10 cellular contexts compared by ENCODE assay signal in genomic region chr12:122841544-122842321, GRCh38. TPM values are rescaled to one million over a fixed set of nuclear protein-coding genes. Genes with fewer than 3 reads are reported as not detected.
DNase-seq lines count a peak whose midpoint lies in the region; ATAC-seq, FAIRE-seq and TF ChIP-seq lines count a peak whose summit lies in the region.
"Had no signal": no experiment of that assay in that cellular context is flagged by ENCODE, and none has a peak within 500 bp of the region (broad histone marks: within the 10 kb centered on the region; RNA-seq: fewer than 3 reads in every experiment).

No MANE protein-coding gene starts in this region.

- H3K36me3 ChIP-seq in left lung (no peaks in the 10 kb centered on the region), vagina (no peaks in the 10 kb centered on the region), transverse colon (no peaks in the 10 kb centered on the region)

- no peak for ATAC-seq in activated T-cell treated with anti-CD3 and anti-CD28 coated beads, Interleukin-2, amount 50 U/mL, for 4 hours
- peak; percentile 64 for ATAC-seq in left lung

- H3K27ac ChIP-seq in left lung (peak overlapping the region; percentile 45 to 67), vagina (peak overlapping the region; percentile 33), transverse colon (peak overlapping the region in 1 of 4 donors; percentile 5)
- H3K27ac ChIP-seq: C4-2B had no signal

- no peak overlapping the region for H3K4me3 Mint-ChIP-seq in activated T-cell treated with anti-CD3 and anti-CD28 coated beads, Interleukin-2, amount 50 U/mL, for 24 hours
- no peak overlapping the region for H3K4me3 Mint-ChIP-seq in activated T-cell treated with anti-CD3 and anti-CD28 coated beads, Interleukin-2, amount 50 U/mL, for 4 hours
- H3K4me3 Mint-ChIP-seq in chondrocyte (ENCODE audit: unreplicated experiment): no peak overlapping the region
- H3K4me3 Mint-ChIP-seq in activated naive CD4-positive, alpha-beta T cell treated with anti-CD3 and anti-CD28 coated beads for 36 hours: no peak overlapping the region

- no peaks in the 10 kb centered on the region for H3K27me3 Mint-ChIP-seq in activated T-cell treated with anti-CD3 and anti-CD28 coated beads, Interleukin-2, amount 50 U/mL, for 24 hours
- no peaks in the 10 kb centered on the region for H3K27me3 Mint-ChIP-seq in activated T-cell treated with anti-CD3 and anti-CD28 coated beads, Interleukin-2, amount 50 U/mL, for 4 hours (ENCODE audit: low read depth)
- no peaks in the 10 kb centered on the region for H3K27me3 Mint-ChIP-seq in chondrocyte (ENCODE audit: low read depth)
- no peaks in the 10 kb centered on the region for H3K27me3 Mint-ChIP-seq in activated naive CD4-positive, alpha-beta T cell treated with anti-CD3 and anti-CD28 coated beads for 36 hours (ENCODE audit: low read depth)

- no peaks in the 10 kb centered on the region for H3K9me3 Mint-ChIP-seq in activated T-cell treated with anti-CD3 and anti-CD28 coated beads, Interleukin-2, amount 50 U/mL, for 24 hours
- no peaks in the 10 kb centered on the region for H3K9me3 Mint-ChIP-seq in activated T-cell treated with anti-CD3 and anti-CD28 coated beads, Interleukin-2, amount 50 U/mL, for 4 hours
- no peaks in the 10 kb centered on the region for H3K9me3 Mint-ChIP-seq in chondrocyte (ENCODE audit: low read depth)
- H3K9me3 Mint-ChIP-seq in activated naive CD4-positive, alpha-beta T cell treated with anti-CD3 and anti-CD28 coated beads for 36 hours: no peaks in the 10 kb centered on the region

- CTCF ChIA-PET in activated naive CD4-positive, alpha-beta T cell treated with anti-CD3 and anti-CD28 coated beads for 36 hours (lab: Charles Lee): interaction anchor here (1.0 kb wide), 1 partner anchor 49 kb away, joined by 3 read pairs; no protein-coding TSS in a partner anchor

- intact Hi-C loops in left lung (cut with DNase I) (no loop called here), vagina (cut with DNase I) (loop anchor here (5.0 kb wide), 1 partner anchor 316 kb away; no protein-coding TSS in a partner anchor), transverse colon (cut with DNase I; ENCODE audit: low total_unique reads) (no loop called here)
- intact Hi-C loops in activated naive CD4-positive, alpha-beta T cell treated with anti-CD3 and anti-CD28 coated beads for 36 hours (cut with micrococcal nuclease): no loop called here

- TF ChIP-seq EP300 in transverse colon (IDR thresholded peaks at IDR 0.05; ENCODE audit: low read depth): no peak

- peaks cover 12% of the 10 kb centered on the region for H3K36me3 Mint-ChIP-seq in activated T-cell treated with anti-CD3 and anti-CD28 coated beads, Interleukin-2, amount 50 U/mL, for 24 hours (ENCODE audit: low read depth)
- no peaks in the 10 kb centered on the region for H3K36me3 Mint-ChIP-seq in activated T-cell treated with anti-CD3 and anti-CD28 coated beads, Interleukin-2, amount 50 U/mL, for 4 hours (ENCODE audit: insufficient read depth)
- H3K36me3 Mint-ChIP-seq in chondrocyte (ENCODE audit: low read depth): no peaks in the 10 kb centered on the region
- H3K36me3 Mint-ChIP-seq in activated naive CD4-positive, alpha-beta T cell treated with anti-CD3 and anti-CD28 coated beads for 36 hours (ENCODE audit: low read depth): no peaks in the 10 kb centered on the region

- H3K9me3 ChIP-seq in left lung (no peaks in the 10 kb centered on the region), vagina (no peaks in the 10 kb centered on the region), transverse colon (no peaks in the 10 kb centered on the region)

- H3K27me3 ChIP-seq in left lung (peaks cover 0 to 4% of the 10 kb centered on the region in 2 donors), vagina (no peaks in the 10 kb centered on the region), transverse colon (no peaks in the 10 kb centered on the region)

- TF ChIP-seq CTCF in chondrocyte (IDR thresholded peaks at IDR 0.05): no peak
- TF ChIP-seq CTCF in left lung (IDR thresholded peaks at IDR 0.05): no peak
- no peak for TF ChIP-seq CTCF in vagina (IDR thresholded peaks at IDR 0.05)
- TF ChIP-seq CTCF in transverse colon (IDR thresholded peaks at IDR 0.05): no peak

- peak; percentile 24 for DNase-seq in activated T-cell treated with anti-CD3 and anti-CD28 coated beads, Interleukin-2, amount 50 U/mL, for 24 hours
- no peak for DNase-seq in activated T-cell treated with anti-CD3 and anti-CD28 coated beads, Interleukin-2, amount 50 U/mL, for 4 hours
- no peak for DNase-seq in chondrocyte (ENCODE audit: low spot score)
- DNase-seq in left lung: peak in 1 of 2 donors; percentile 59
- DNase-seq in vagina (ENCODE audit: extremely low spot score in 2 of 2): no peak
- no peak for DNase-seq in frontal cortex (ENCODE audit: low spot score in 2 of 2)
- DNase-seq in activated naive CD4-positive, alpha-beta T cell treated with anti-CD3 and anti-CD28 coated beads for 36 hours: no peak
- no peak for DNase-seq in transverse colon
- DNase-seq: RPMI8226 had no signal

- H3K4me1 Mint-ChIP-seq in activated T-cell treated with anti-CD3 and anti-CD28 coated beads, Interleukin-2, amount 50 U/mL, for 24 hours (ENCODE audit: low read depth): peaks cover 39% of the 10 kb centered on the region
- H3K4me1 Mint-ChIP-seq in activated T-cell treated with anti-CD3 and anti-CD28 coated beads, Interleukin-2, amount 50 U/mL, for 4 hours (ENCODE audit: low read depth): peaks cover 34% of the 10 kb centered on the region
- H3K4me1 Mint-ChIP-seq in chondrocyte (ENCODE audit: low read depth): peaks cover 32% of the 10 kb centered on the region
- H3K4me1 Mint-ChIP-seq in activated naive CD4-positive, alpha-beta T cell treated with anti-CD3 and anti-CD28 coated beads for 36 hours (ENCODE audit: low read depth): peaks cover 17% of the 10 kb centered on the region

- 73 to 87% methylated on average over 3 to 23 of the region's 23 CpGs for WGBS in transverse colon (ENCODE audit: low coverage in 1 of 2), 2 donors

- FAIRE-seq in frontal cortex (lab: Jason Lieb, UNC): no peak

- H3K4me1 ChIP-seq in left lung (peaks cover 5 to 35% of the 10 kb centered on the region in 2 donors), vagina (peaks cover 65% of the 10 kb centered on the region), transverse colon (peaks cover 0 to 33% (median 28%) of the 10 kb centered on the region in 4 donors)

- no peak overlapping the region for H3K4me3 ChIP-seq in left lung
- H3K4me3 ChIP-seq in vagina: no peak overlapping the region
- no peak overlapping the region for H3K4me3 ChIP-seq in transverse colon

- no peak overlapping the region for H3K27ac Mint-ChIP-seq in activated T-cell treated with anti-CD3 and anti-CD28 coated beads, Interleukin-2, amount 50 U/mL, for 24 hours
- peak overlapping the region; percentile 67 for H3K27ac Mint-ChIP-seq in chondrocyte (ENCODE audit: unreplicated experiment)
- no peak overlapping the region for H3K27ac Mint-ChIP-seq in activated naive CD4-positive, alpha-beta T cell treated with anti-CD3 and anti-CD28 coated beads for 36 hours

- TF ChIP-seq POLR2A in vagina (IDR thresholded peaks at IDR 0.05) (no peak), transverse colon (IDR thresholded peaks at IDR 0.05) (no peak)

- in situ Hi-C loops in transverse colon (cut with MboI; ENCODE audit: low pct_ligation_motif_present in 1 of 4, low pct_unique_long_range_greater_than_20kb in 1 of 4, low sequenced_read_pairs in 3 of 4): loop anchor here in 1 of 4 donors (5.0 kb wide), 1 partner anchor 111 kb away; no protein-coding TSS in a partner anchor

RNA-seq across cellular contexts. Expression of gene HIP1R, which starts 6.5 kb away (rescaled TPM):
- 10 to 100 TPM; 23.2 to 34.5 (median 32.1) TPM for total RNA-seq in activated T-cell treated with anti-CD3 and anti-CD28 coated beads, Interleukin-2, amount 50 U/mL, for 4 hours
- total RNA-seq in chondrocyte (13.8 to 14.1 TPM (median 13.8 TPM) in 3 replicates), left lung (10 to 100 TPM; 32.0 to 33.1 TPM), vagina (66.0 TPM), frontal cortex (88.0 TPM), transverse colon (100 to 1,000 TPM in 2 of 4 donors, 10 to 100 TPM in 2; 72.4 to 459 (median 146) TPM)
- total RNA-seq in activated naive CD4-positive, alpha-beta T cell treated with anti-CD3 and anti-CD28 coated beads for 36 hours: 10 to 100 TPM; 18.5 to 21.2 TPM

RNA-seq across cellular contexts. Expression of gene VPS37B, which starts 54.2 kb away (rescaled TPM):
- 10 to 100 TPM; 11.9 to 20.3 (median 18.4) TPM for total RNA-seq in activated T-cell treated with anti-CD3 and anti-CD28 coated beads, Interleukin-2, amount 50 U/mL, for 4 hours
- total RNA-seq in chondrocyte (17.4 to 25.3 TPM (median 24.4 TPM) in 3 replicates), left lung (10 to 100 TPM; 33.9 to 35.8 TPM), vagina (34.9 TPM), frontal cortex (13.0 TPM), transverse colon (100 to 1,000 TPM in 2 of 4 donors, 10 to 100 TPM in 2; 46.6 to 126 (median 104) TPM)
- 10 to 100 TPM; 15.6 TPM for total RNA-seq in activated naive CD4-positive, alpha-beta T cell treated with anti-CD3 and anti-CD28 coated beads for 36 hours
